Comparison of ENCODE assay signal across 20 cellular contexts in the genomic region with DNA sequence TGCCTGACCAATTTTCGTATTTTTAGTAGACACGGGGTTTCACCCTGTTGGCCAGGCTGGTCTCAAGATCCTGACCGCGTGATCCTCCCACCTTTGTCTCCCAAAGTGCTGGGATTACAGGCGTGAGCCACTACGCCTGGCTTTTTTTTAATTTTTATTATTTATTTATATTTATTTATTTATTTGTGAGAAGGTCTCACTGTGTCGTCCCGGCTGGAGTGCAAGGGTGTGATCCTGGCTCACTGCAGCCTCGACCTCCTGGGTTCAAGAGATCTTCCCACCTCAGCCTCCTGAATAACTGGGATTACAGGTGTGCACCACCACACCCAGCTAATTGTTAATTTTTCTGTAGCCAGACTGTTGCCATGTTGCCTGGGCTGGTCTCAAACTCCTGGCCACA.
A peak's percentile ranks its signal among the peaks of the same experiment; 100 is the strongest.
DNase-seq lines count a peak whose midpoint lies in the region; ATAC-seq and TF ChIP-seq lines count a peak whose summit lies in the region.
"Had no signal": no experiment of that assay in that cellular context is flagged by ENCODE, and none has a peak within 500 bp of the region (broad histone marks: within the 10 kb centered on the region; RNA-seq: fewer than 3 reads in every experiment).

No MANE protein-coding gene starts in this region.

- H3K27me3 ChIP-seq in GM23338 (ENCODE audit: insufficient read depth) = no peaks in the 10 kb centered on the region

- H3K36me3 Mint-ChIP-seq in GM23338 (ENCODE audit: low read depth) = peaks cover 41% of the 10 kb centered on the region
- H3K36me3 Mint-ChIP-seq in T-helper 17 cell (ENCODE audit: low read depth) = peaks cover 2% of the 10 kb centered on the region
- peaks cover 7% of the 10 kb centered on the region for H3K36me3 Mint-ChIP-seq in glutamatergic neuron (ENCODE audit: unreplicated experiment)
- no peaks in the 10 kb centered on the region for H3K36me3 Mint-ChIP-seq in activated T-cell treated with anti-CD3 and anti-CD28 coated beads, Interleukin-2, amount 50 U/mL, for 24 hours (ENCODE audit: low read depth)
- H3K36me3 Mint-ChIP-seq: CD8-positive, alpha-beta T cell had no signal

- no peak overlapping the region for H3K4me3 Mint-ChIP-seq in GM23338
- no peak overlapping the region for H3K4me3 Mint-ChIP-seq in T-helper 17 cell
- no peak overlapping the region for H3K4me3 Mint-ChIP-seq in glutamatergic neuron (ENCODE audit: unreplicated experiment)
- no peak overlapping the region for H3K4me3 Mint-ChIP-seq in activated T-cell treated with anti-CD3 and anti-CD28 coated beads, Interleukin-2, amount 50 U/mL, for 24 hours
- H3K4me3 Mint-ChIP-seq: B cell; CD4-positive, alpha-beta T cell; CD8-positive, alpha-beta T cell had no signal

- peak; percentile 45 for DNase-seq in activated effector memory CD4-positive, alpha-beta T cell treated with anti-CD3 and anti-CD28 coated beads, Interleukin-2, amount 50 U/mL, for 16 hours
- no peak for DNase-seq in activated effector memory CD4-positive, alpha-beta T cell treated with Interleukin-2 at 50 U/mL for 16 hours
- no peak for DNase-seq in GM23338 (ENCODE audit: low spot score)
- DNase-seq in T-helper 17 cell = no peak
- DNase-seq in posterior vena cava (ENCODE audit: low spot score) = peak; percentile 35
- no peak for DNase-seq in putamen (ENCODE audit: low spot score)
- DNase-seq in glutamatergic neuron = no peak
- DNase-seq in activated T-cell treated with anti-CD3 and anti-CD28 coated beads, Interleukin-2, amount 50 U/mL, for 24 hours = no peak
- DNase-seq: AML-193; Caco-2; Calu3; CD4-positive, alpha-beta T cell; CD8-positive, alpha-beta T cell; DMS79 treated with DMSO at 0.1 percent for 48 hours; GF-D8 had no signal

- H3F3A ChIP-seq in GM23338 (replicated peaks; ENCODE audit: low read depth) = 0 out of 2 replicates have a peak, but pooled peaks cover 2% of the 10 kb centered on the region

- H3K4me2 ChIP-seq in GM23338 = no peak overlapping the region
- H3K4me2 ChIP-seq: BLaER1 treated with 17β-estradiol and CSF1 and Interleukin-3, amounts not matched to agents 10 nM and 100 nM had no signal

- no peaks in the 10 kb centered on the region for H4K20me1 ChIP-seq in GM23338 (replicated peaks; ENCODE audit: insufficient read depth)
- H4K20me1 ChIP-seq: BLaER1 treated with 17β-estradiol and CSF1 and Interleukin-3, amounts not matched to agents 10 nM and 100 nM had no signal

- no peaks in the 10 kb centered on the region for H3K79me2 ChIP-seq in GM23338 (replicated peaks; ENCODE audit: insufficient read depth)

- no peaks in the 10 kb centered on the region for H3K9me3 ChIP-seq in T-helper 17 cell (ENCODE audit: control insufficient read depth, low read length, poor library complexity, severe bottlenecking)
- H3K9me3 ChIP-seq: A549, Caco-2 had no signal

- no peaks in the 10 kb centered on the region; the same call in 1 of the 2 replicates for H3K4me1 ChIP-seq in GM23338 (ENCODE audit: insufficient read depth)
- H3K4me1 ChIP-seq: A549; BLaER1 treated with 17β-estradiol and CSF1 and Interleukin-3, amounts not matched to agents 10 nM and 100 nM; Caco-2 had no signal

- H2AFZ ChIP-seq in GM23338 = peak overlapping the region; percentile 52; the same call in 1 of the 2 replicates

- no peak overlapping the region for H3K27ac ChIP-seq in GM23338 (ENCODE audit: low read depth)
- H3K27ac ChIP-seq: 22Rv1; A549; BLaER1 treated with 17β-estradiol and CSF1 and Interleukin-3, amounts not matched to agents 10 nM and 100 nM; C4-2B had no signal

- ATAC-seq in GM23338 (no peak), T-helper 17 cell (no peak)
- ATAC-seq: A549; CD8-positive, alpha-beta T cell had no signal

- H3K9me3 Mint-ChIP-seq in GM23338 (peaks cover 87% of the 10 kb centered on the region), glutamatergic neuron (ENCODE audit: unreplicated experiment) (peaks cover 5% of the 10 kb centered on the region)
- H3K9me3 Mint-ChIP-seq in activated T-cell treated with anti-CD3 and anti-CD28 coated beads, Interleukin-2, amount 50 U/mL, for 24 hours = peaks cover 15% of the 10 kb centered on the region
- H3K9me3 Mint-ChIP-seq: CD4-positive, alpha-beta T cell had no signal

- 0 out of 2 replicates have a peak, but pooled peaks cover 3% of the 10 kb centered on the region for H3K36me3 ChIP-seq in GM23338 (ENCODE audit: insufficient read depth)
- H3K36me3 ChIP-seq: BLaER1 treated with 17β-estradiol and CSF1 and Interleukin-3, amounts not matched to agents 10 nM and 100 nM had no signal

- no peaks in the 10 kb centered on the region for H3K9me2 ChIP-seq in GM23338 (ENCODE audit: insufficient read depth)

- H3K27ac Mint-ChIP-seq in GM23338 = no peak overlapping the region
- H3K27ac Mint-ChIP-seq in T-helper 17 cell = peak overlapping the region; percentile 32
- H3K27ac Mint-ChIP-seq in glutamatergic neuron (ENCODE audit: unreplicated experiment) = no peak overlapping the region
- no peak overlapping the region for H3K27ac Mint-ChIP-seq in activated T-cell treated with anti-CD3 and anti-CD28 coated beads, Interleukin-2, amount 50 U/mL, for 24 hours
- H3K27ac Mint-ChIP-seq: B cell; CD4-positive, alpha-beta T cell; CD8-positive, alpha-beta T cell had no signal

- H3K27me3 Mint-ChIP-seq in GM23338 (ENCODE audit: insufficient read depth, low read depth, poor library complexity) (peaks cover 10% of the 10 kb centered on the region), T-helper 17 cell (no peaks in the 10 kb centered on the region), glutamatergic neuron (ENCODE audit: unreplicated experiment) (peaks cover 8% of the 10 kb centered on the region)
- H3K27me3 Mint-ChIP-seq in activated T-cell treated with anti-CD3 and anti-CD28 coated beads, Interleukin-2, amount 50 U/mL, for 24 hours = peaks cover 15% of the 10 kb centered on the region
- H3K27me3 Mint-ChIP-seq: B cell; CD4-positive, alpha-beta T cell had no signal

- H3K4me1 Mint-ChIP-seq in GM23338 (no peaks in the 10 kb centered on the region), T-helper 17 cell (no peaks in the 10 kb centered on the region), glutamatergic neuron (ENCODE audit: low read depth, unreplicated experiment) (peaks cover 5% of the 10 kb centered on the region)
- H3K4me1 Mint-ChIP-seq in activated T-cell treated with anti-CD3 and anti-CD28 coated beads, Interleukin-2, amount 50 U/mL, for 24 hours (ENCODE audit: low read depth) = no peaks in the 10 kb centered on the region
- H3K4me1 Mint-ChIP-seq: B cell had no signal

- no peak for TF ChIP-seq CTCF in GM23338 (conservative IDR thresholded peaks at IDR 0.05; ENCODE audit: low read depth in 2 of 2)
- TF ChIP-seq CTCF in glutamatergic neuron (IDR thresholded peaks at IDR 0.05; ENCODE audit: partially characterized antibody, unreplicated experiment) = no peak

- intact Hi-C loops in posterior vena cava (cut with DNase I) = no loop called here

- no peak overlapping the region for H3K4me3 ChIP-seq in GM23338
- H3K4me3 ChIP-seq: A549; BLaER1 treated with 17β-estradiol and CSF1 and Interleukin-3, amounts not matched to agents 10 nM and 100 nM had no signal

TF ChIP-seq in GM23338, 12 proteins besides CTCF, POLR2A, EP300 and RAD21 (continues in another document):
- no peak for TF ChIP-seq CREB1 (CRISPR knock-in tag; IDR thresholded peaks at IDR 0.05; ENCODE audit: low read depth)
- no peak for TF ChIP-seq NANOG (IDR thresholded peaks at IDR 0.05; ENCODE audit: borderline replicate concordance)
- no peak for TF ChIP-seq EZH2 (IDR thresholded peaks at IDR 0.05; ENCODE audit: low read depth, unreplicated experiment)
- TF ChIP-seq, protein P1, sequence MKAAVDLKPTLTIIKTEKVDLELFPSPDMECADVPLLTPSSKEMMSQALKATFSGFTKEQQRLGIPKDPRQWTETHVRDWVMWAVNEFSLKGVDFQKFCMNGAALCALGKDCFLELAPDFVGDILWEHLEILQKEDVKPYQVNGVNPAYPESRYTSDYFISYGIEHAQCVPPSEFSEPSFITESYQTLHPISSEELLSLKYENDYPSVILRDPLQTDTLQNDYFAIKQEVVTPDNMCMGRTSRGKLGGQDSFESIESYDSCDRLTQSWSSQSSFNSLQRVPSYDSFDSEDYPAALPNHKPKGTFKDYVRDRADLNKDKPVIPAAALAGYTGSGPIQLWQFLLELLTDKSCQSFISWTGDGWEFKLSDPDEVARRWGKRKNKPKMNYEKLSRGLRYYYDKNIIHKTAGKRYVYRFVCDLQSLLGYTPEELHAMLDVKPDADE (IDR thresholded peaks at IDR 0.05) = no peak
- TF ChIP-seq EZH2phosphoT487 (IDR thresholded peaks at IDR 0.05; ENCODE audit: unreplicated experiment) = no peak
- TF ChIP-seq, protein P2, sequence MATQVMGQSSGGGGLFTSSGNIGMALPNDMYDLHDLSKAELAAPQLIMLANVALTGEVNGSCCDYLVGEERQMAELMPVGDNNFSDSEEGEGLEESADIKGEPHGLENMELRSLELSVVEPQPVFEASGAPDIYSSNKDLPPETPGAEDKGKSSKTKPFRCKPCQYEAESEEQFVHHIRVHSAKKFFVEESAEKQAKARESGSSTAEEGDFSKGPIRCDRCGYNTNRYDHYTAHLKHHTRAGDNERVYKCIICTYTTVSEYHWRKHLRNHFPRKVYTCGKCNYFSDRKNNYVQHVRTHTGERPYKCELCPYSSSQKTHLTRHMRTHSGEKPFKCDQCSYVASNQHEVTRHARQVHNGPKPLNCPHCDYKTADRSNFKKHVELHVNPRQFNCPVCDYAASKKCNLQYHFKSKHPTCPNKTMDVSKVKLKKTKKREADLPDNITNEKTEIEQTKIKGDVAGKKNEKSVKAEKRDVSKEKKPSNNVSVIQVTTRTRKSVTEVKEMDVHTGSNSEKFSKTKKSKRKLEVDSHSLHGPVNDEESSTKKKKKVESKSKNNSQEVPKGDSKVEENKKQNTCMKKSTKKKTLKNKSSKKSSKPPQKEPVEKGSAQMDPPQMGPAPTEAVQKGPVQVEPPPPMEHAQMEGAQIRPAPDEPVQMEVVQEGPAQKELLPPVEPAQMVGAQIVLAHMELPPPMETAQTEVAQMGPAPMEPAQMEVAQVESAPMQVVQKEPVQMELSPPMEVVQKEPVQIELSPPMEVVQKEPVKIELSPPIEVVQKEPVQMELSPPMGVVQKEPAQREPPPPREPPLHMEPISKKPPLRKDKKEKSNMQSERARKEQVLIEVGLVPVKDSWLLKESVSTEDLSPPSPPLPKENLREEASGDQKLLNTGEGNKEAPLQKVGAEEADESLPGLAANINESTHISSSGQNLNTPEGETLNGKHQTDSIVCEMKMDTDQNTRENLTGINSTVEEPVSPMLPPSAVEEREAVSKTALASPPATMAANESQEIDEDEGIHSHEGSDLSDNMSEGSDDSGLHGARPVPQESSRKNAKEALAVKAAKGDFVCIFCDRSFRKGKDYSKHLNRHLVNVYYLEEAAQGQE (IDR thresholded peaks at IDR 0.05; ENCODE audit: unreplicated experiment) = no peak
- TF ChIP-seq POLR2AphosphoS5 (IDR thresholded peaks at IDR 0.05; ENCODE audit: low read depth) = no peak
- no peak for TF ChIP-seq ZNF331 (CRISPR knock-in tag; IDR thresholded peaks at IDR 0.05; ENCODE audit: low read depth)

Comparison
In these comparisons a context has a peak if more than half of its experiments do, and no peak if none do; other contexts are left out.
1. DNase-seq: peak in activated effector memory CD4-positive, alpha-beta T cell treated with anti-CD3 and anti-CD28 coated beads, Interleukin-2, amount 50 U/mL, for 16 hours (single experiment) and posterior vena cava (single experiment); none in activated effector memory CD4-positive, alpha-beta T cell treated with Interleukin-2 at 50 U/mL for 16 hours (single experiment), GM23338 (single experiment), T-helper 17 cell (0 of 3), putamen (single experiment), glutamatergic neuron (single experiment) and activated T-cell treated with anti-CD3 and anti-CD28 coated beads, Interleukin-2, amount 50 U/mL, for 24 hours (single experiment).